Comparison of ENCODE assay signal across 10 cellular contexts in the genomic region with DNA sequence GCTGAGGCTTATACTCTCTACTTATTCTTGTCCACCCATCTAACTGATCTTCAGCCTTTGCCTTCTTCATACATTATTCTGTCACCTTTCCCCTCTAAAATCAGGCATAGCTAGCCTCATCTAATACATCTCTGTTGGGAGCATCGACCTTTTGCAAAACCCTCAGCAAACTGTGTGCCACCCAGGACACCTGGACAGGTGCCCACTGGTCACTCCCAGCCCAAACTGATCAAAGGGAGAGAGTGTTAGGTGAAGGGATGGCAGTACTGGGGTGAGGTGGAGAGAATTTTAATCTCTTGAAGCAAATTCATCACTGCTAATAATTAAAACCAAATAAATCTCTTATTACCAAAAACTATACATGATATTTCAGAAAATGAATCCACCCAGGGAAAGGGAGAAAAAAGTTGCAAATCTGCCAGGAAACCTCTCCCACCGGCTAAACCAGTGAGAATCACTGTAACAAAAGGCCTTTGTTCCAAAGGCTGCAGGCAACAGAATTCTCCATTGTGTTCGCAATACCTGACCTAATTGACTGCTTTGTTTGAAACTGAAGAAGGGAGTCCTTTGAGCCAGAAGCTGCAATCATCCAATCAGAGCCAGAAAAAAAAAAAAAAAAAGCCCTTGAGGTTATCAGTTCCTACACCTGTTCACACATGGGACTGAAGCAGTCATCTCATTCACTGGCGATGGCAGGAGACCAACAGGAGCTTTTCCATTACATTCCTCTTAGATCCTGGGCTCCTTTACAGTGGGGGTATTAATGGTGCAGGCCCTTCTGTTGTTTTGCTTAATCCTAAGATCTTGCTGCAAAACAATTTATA.
DNase-seq lines count a peak whose midpoint lies in the region; ATAC-seq, FAIRE-seq and TF ChIP-seq lines count a peak whose summit lies in the region.
"Had no signal": no experiment of that assay in that cellular context is flagged by ENCODE, and none has a peak within 500 bp of the region (broad histone marks: within the 10 kb centered on the region; RNA-seq: fewer than 3 reads in every experiment).

No MANE protein-coding gene starts in this region.

- H3K79me2 ChIP-seq in H9 (ENCODE audit: insufficient read depth, low read length) (peaks cover 2% of the 10 kb centered on the region), H1 (ENCODE audit: control insufficient read depth in 1 of 2, insufficient read depth in 2 of 2, low read length in 2 of 2) (peaks cover 0 to 40% of the 10 kb centered on the region in 2 experiments; a peak in 3 of 4 replicates), neural progenitor cell (ENCODE audit: low read depth) (peaks cover 33% of the 10 kb centered on the region)

- H3K27ac ChIP-seq in H9 (ENCODE audit: insufficient read length, low read depth, low read length): peak overlapping the region; percentile 82
- peak overlapping the region; percentile 80 for H3K27ac ChIP-seq in H1 (ENCODE audit: low read depth, low read length)
- H3K27ac ChIP-seq in neural progenitor cell: peak overlapping the region; percentile 96

- H3K79me1 ChIP-seq in H9 (ENCODE audit: insufficient read depth, low read depth, low read length, poor library complexity, severe bottlenecking) (no peaks in the 10 kb centered on the region), H1 (ENCODE audit: low read depth, low read length) (peaks cover 9% of the 10 kb centered on the region; the same call in 1 of the 2 replicates)

- H3K56ac ChIP-seq in H9 (ENCODE audit: insufficient read length, low read depth, low read length): no peak overlapping the region
- H3K56ac ChIP-seq in H1 (replicated peaks; ENCODE audit: insufficient read length, low read depth, low read length): peak overlapping the region; percentile 62

- no peak overlapping the region for H4K91ac ChIP-seq in H9 (ENCODE audit: insufficient read length, low read depth, low read length)
- H4K91ac ChIP-seq in H1 (replicated peaks; ENCODE audit: insufficient read length, low read length): peak overlapping the region; percentile 37

- no peak overlapping the region for H3K9ac ChIP-seq in H9 (ENCODE audit: extremely low read depth, insufficient read length, low read length)
- H3K9ac ChIP-seq in H1 (replicated peaks in 1 of 4; ENCODE audit: extremely low read depth in 1 of 4, low read depth in 3 of 4, low read length in 3 of 4): peak overlapping the region in 1 of 4 experiments; percentile 31; a peak in 2 of 7 replicates
- H3K9ac ChIP-seq in neural progenitor cell: no peak overlapping the region

- H3K9me3 ChIP-seq in H9 (ENCODE audit: control insufficient read depth, low read depth, low read length) (no peaks in the 10 kb centered on the region), H1 (ENCODE audit: insufficient read depth in 2 of 2, low read depth in 1 of 2, low read length in 1 of 2) (no peaks in the 10 kb centered on the region), neural progenitor cell (ENCODE audit: low read depth) (no peaks in the 10 kb centered on the region), BE2C (no peaks in the 10 kb centered on the region)

- peaks cover 0 to 16% (median 9%) of the 10 kb centered on the region in 4 experiments; a peak in 5 of 8 replicates for H3K36me3 ChIP-seq in H1 (ENCODE audit: control insufficient read depth in 2 of 4, insufficient read depth in 4 of 4, low read length in 3 of 4)
- peaks cover 4% of the 10 kb centered on the region for H3K36me3 ChIP-seq in neural progenitor cell
- peaks cover 29% of the 10 kb centered on the region for H3K36me3 ChIP-seq in BE2C

- H2BK120ac ChIP-seq in H9 (ENCODE audit: low read depth, low read length, poor library complexity, severe bottlenecking) (no peak overlapping the region), H1 (replicated peaks; ENCODE audit: low read depth, low read length) (peak overlapping the region; percentile 93)

- peak overlapping the region; percentile 98 to 99 (median 99) for H3K27ac Mint-ChIP-seq in H9
- H3K27ac Mint-ChIP-seq in neural progenitor cell: no peak overlapping the region

- H3T11ph ChIP-seq in H9 (ENCODE audit: low read length): peak overlapping the region; percentile 78

- H2AFZ ChIP-seq in H9 (ENCODE audit: low read length): no peak overlapping the region
- H2AFZ ChIP-seq in H1 (ENCODE audit: low read length): no peak overlapping the region
- H2AFZ ChIP-seq in neural progenitor cell (replicated peaks): no peak overlapping the region

- TF ChIP-seq RAD21 in H1 (IDR thresholded peaks at IDR 0.05 in 1 of 2, conservative IDR thresholded peaks at IDR 0.05 in 1 of 2; ENCODE audit: low read depth in 2 of 2, low read length in 2 of 2): no peak

- H3K27me3 Mint-ChIP-seq in H9 (ENCODE audit: low read depth): no peaks in the 10 kb centered on the region
- no peaks in the 10 kb centered on the region for H3K27me3 Mint-ChIP-seq in neural progenitor cell (ENCODE audit: insufficient read depth, low read depth)

- TF ChIP-seq POLR2A in H1 (IDR thresholded peaks at IDR 0.05; ENCODE audit: control extremely low read depth in 1 of 2, low read depth in 2 of 2, low read length in 2 of 2): peak in 1 of 2 experiments; percentile 49; a peak in 1 of 3 replicates

- H3K4me2 ChIP-seq in H9 (ENCODE audit: insufficient read depth, insufficient read length, low read length) (peak overlapping the region; percentile 11), H1 (ENCODE audit: insufficient read depth in 1 of 2, low read depth in 2 of 2, low read length in 2 of 2) (peak overlapping the region; percentile 55 to 62), neural progenitor cell (peak overlapping the region; percentile 74)

- H3K18ac ChIP-seq in H9 (ENCODE audit: insufficient read length, low read depth, low read length): peak overlapping the region; percentile 45
- peak overlapping the region; percentile 79 for H3K18ac ChIP-seq in H1 (ENCODE audit: extremely low read depth, low read length)

- no peak for ATAC-seq in GM19035 (IDR thresholded peaks at IDR 0.05; ENCODE audit: unreplicated experiment)

- H3F3A ChIP-seq in neural progenitor cell (ENCODE audit: low read depth): peaks cover 43% of the 10 kb centered on the region

- peak in 1 of 2 experiments; percentile 89; a peak in 1 of 3 replicates for TF ChIP-seq EP300 in H1 (IDR thresholded peaks at IDR 0.05; ENCODE audit: borderline replicate concordance in 1 of 2, low read depth in 2 of 2, low read length in 2 of 2)

- H2AK5ac ChIP-seq in H9 (ENCODE audit: insufficient read length, low read length): peak overlapping the region; percentile 67
- H2AK5ac ChIP-seq in H1 (ENCODE audit: low read depth, low read length): peak overlapping the region; percentile 30

- peak overlapping the region; percentile 58 for H2BK5ac ChIP-seq in H9 (ENCODE audit: insufficient read length, low read length)
- H2BK5ac ChIP-seq in H1 (ENCODE audit: low read depth, low read length): peak overlapping the region; percentile 97; the same call in 1 of the 2 replicates

- H2BK15ac ChIP-seq in H9 (ENCODE audit: low read depth, low read length) (no peak overlapping the region), H1 (ENCODE audit: low read length) (no peak overlapping the region)

- H3K14ac ChIP-seq in H9 (ENCODE audit: insufficient read depth, low read length) (no peak overlapping the region; the same call in 1 of the 2 replicates), H1 (ENCODE audit: insufficient read length) (no peak overlapping the region)

- peak; percentile 99 for FAIRE-seq in H1 (lab: Jason Lieb, UNC)
- FAIRE-seq: G401.6 had no signal

- peak overlapping the region in 2 of 4 experiments; percentile 20 to 46; a peak in 6 of 8 replicates for H3K4me3 ChIP-seq in H1 (ENCODE audit: extremely low read depth in 1 of 4, insufficient read depth in 2 of 4, low read depth in 3 of 4, low read length in 4 of 4)
- no peak overlapping the region for H3K4me3 ChIP-seq in neural progenitor cell
- no peak overlapping the region for H3K4me3 ChIP-seq in BE2C (ENCODE audit: low read depth, low read length)

- H3K36me3 Mint-ChIP-seq in H9 (ENCODE audit: insufficient read depth in 1 of 3, low read depth in 3 of 3) (peaks cover 13 to 18% (median 16%) of the 10 kb centered on the region in 3 experiments), neural progenitor cell (peaks cover 27% of the 10 kb centered on the region)

- H3K23me2 ChIP-seq in H9 (ENCODE audit: insufficient read length, low read depth, low read length, poor library complexity, severe bottlenecking) (peaks cover 3% of the 10 kb centered on the region), H1 (ENCODE audit: low read depth, low read length) (no peaks in the 10 kb centered on the region)

- H3K27me3 ChIP-seq in H9 (ENCODE audit: insufficient read depth, low read length) (no peaks in the 10 kb centered on the region), H1 (replicated peaks in 1 of 4; ENCODE audit: control insufficient read depth in 3 of 4, extremely low read depth in 1 of 4, insufficient read depth in 3 of 4, low read length in 3 of 4) (no peaks in the 10 kb centered on the region), neural progenitor cell (no peaks in the 10 kb centered on the region), BE2C (no peaks in the 10 kb centered on the region)

- CTCF ChIA-PET in H1 (lab: Charles Lee; ENCODE audit: partially characterized antibody): interaction anchor here (0.8 to 1.1 kb wide), 2 partner anchors 10 to 16 kb away, joined by 3 to 4 read pairs; no protein-coding TSS in a partner anchor

- H4K20me1 ChIP-seq in H9 (ENCODE audit: control insufficient read depth, insufficient read depth, insufficient read length) (no peaks in the 10 kb centered on the region), H1 (replicated peaks in 1 of 2; ENCODE audit: control insufficient read depth in 1 of 2, insufficient read depth in 2 of 2, low read length in 2 of 2) (peaks cover 2 to 5% of the 10 kb centered on the region in 2 experiments), neural progenitor cell (ENCODE audit: low read depth) (peaks cover 16% of the 10 kb centered on the region)

- H4K5ac ChIP-seq in H9 (ENCODE audit: insufficient read length, low read depth, low read length) (peak overlapping the region; percentile 55), H1 (ENCODE audit: insufficient read length, low read depth, low read length) (peak overlapping the region; percentile 84)

- H2BK20ac ChIP-seq in H9 (ENCODE audit: low read depth, low read length, poor library complexity, severe bottlenecking) (no peak overlapping the region), H1 (ENCODE audit: low read length) (peak overlapping the region; percentile 53)

- H2BK12ac ChIP-seq in H9 (ENCODE audit: insufficient read length, low read depth, low read length): peak overlapping the region; percentile 98
- H2BK12ac ChIP-seq in H1 (ENCODE audit: low read depth, low read length): peak overlapping the region; percentile 93

- H3K4me3 Mint-ChIP-seq in H9 (peak overlapping the region; percentile 37 to 56), neural progenitor cell (no peak overlapping the region)

- DNase-seq in H9 (peak; percentile 78), NCI-H2227 (lab: John Stamatoyannopoulos, UW; ENCODE audit: unreplicated experiment) (peak; percentile 68), H1 (ENCODE audit: low read depth in 1 of 2, low spot score in 2 of 2) (peak in 1 of 2 experiments; percentile 77), neural progenitor cell (ENCODE audit: low spot score) (peak; percentile 88), BE2C (no peak), NOMO-1 treated with dmso at 0.1 percent for 144 hours (lab: John Stamatoyannopoulos, UW; ENCODE audit: unreplicated experiment) (no peak)
- no peak for DNase-seq in NK-92 treated with Interleukin-12 subunit alpha and Interleukin-12 subunit beta, amount 100 ng/mL, for 24 hours (lab: John Stamatoyannopoulos, UW)
- DNase-seq: amniotic stem cell had no signal

- no peak overlapping the region for H4K8ac ChIP-seq in H9 (replicated peaks; ENCODE audit: insufficient read length, low read depth, low read length)
- no peak overlapping the region for H4K8ac ChIP-seq in H1 (ENCODE audit: extremely low read depth, insufficient read depth, low read length)

- H3K4ac ChIP-seq in H9 (ENCODE audit: low read depth, low read length) (no peak overlapping the region), H1 (replicated peaks; ENCODE audit: insufficient read length, low read depth, low read length) (peak overlapping the region; percentile 79)

- peaks cover 15% of the 10 kb centered on the region for H3K4me1 ChIP-seq in H9 (ENCODE audit: insufficient read depth, low read length)
- peaks cover 21 to 38% (median 30%) of the 10 kb centered on the region in 4 experiments for H3K4me1 ChIP-seq in H1 (replicated peaks in 1 of 4; ENCODE audit: control insufficient read depth in 3 of 4, insufficient read depth in 4 of 4, low read length in 3 of 4)
- peaks cover 41% of the 10 kb centered on the region for H3K4me1 ChIP-seq in neural progenitor cell
- no peaks in the 10 kb centered on the region for H3K4me1 ChIP-seq in BE2C

- POLR2A ChIA-PET in H1 (lab: Charles Lee; ENCODE audit: partially characterized antibody): interaction anchor here (0.7 to 1.6 kb wide), 9 partner anchors 10 to 263 kb away, joined by 3 to 8 read pairs (median 5); a partner anchor contains a TSS

- H3K4me1 Mint-ChIP-seq in H9 (peaks cover 61 to 72% of the 10 kb centered on the region in 2 experiments), neural progenitor cell (peaks cover 25% of the 10 kb centered on the region)

- no CpG with 5 or more reads among the region's 4 CpGs for WGBS in H9 (ENCODE audit: extremely low coverage, insufficient read length, low lambda C conversion rate)
- WGBS in H1 (ENCODE audit: extremely low coverage in 1 of 2, insufficient coverage in 1 of 2, insufficient read length in 1 of 2, insufficient replicate concordance in 2 of 2, low coverage in 1 of 2, low lambda C conversion rate in 2 of 2, missing lambda C conversion rate in 1 of 2), 2 experiments: 10% methylated on average over 4 of the region's 4 CpGs; no CpG with 5 or more reads in 1 of the 2 experiments

- TF ChIP-seq CTCF in H9 (conservative IDR thresholded peaks at IDR 0.05) (no peak), H1 (IDR thresholded peaks at IDR 0.05; ENCODE audit: control extremely low read depth in 1 of 3, insufficient read depth in 1 of 3, low read depth in 1 of 3, low read length in 3 of 3) (no peak), neural progenitor cell (IDR thresholded peaks at IDR 0.05) (no peak), BE2C (IDR thresholded peaks at IDR 0.05; ENCODE audit: low read depth, low read length) (no peak)

- H3K23ac ChIP-seq in H9 (ENCODE audit: insufficient read length, low read depth, low read length) (no peak overlapping the region), H1 (ENCODE audit: insufficient read length) (no peak overlapping the region)

- H3K9me3 Mint-ChIP-seq in H9 (no peaks in the 10 kb centered on the region), neural progenitor cell (no peaks in the 10 kb centered on the region)

Comparison
In these comparisons a context has a peak if more than half of its experiments do, and no peak if none do; other contexts are left out.
1. DNase-seq: peak in H9 (single experiment), NCI-H2227 (single experiment) and neural progenitor cell (single experiment); none in BE2C (single experiment), NK-92 treated with Interleukin-12 subunit alpha and Interleukin-12 subunit beta, amount 100 ng/mL, for 24 hours (single experiment) and NOMO-1 treated with dmso at 0.1 percent for 144 hours (single experiment).
2. H3K4me2 ChIP-seq: peak in every context shown above with its lines; median percentile 74 in neural progenitor cell; 58 in H1; 11 in H9.
3. Peak in every context shown above with its lines, with median percentiles within 50 percentile points of each other: H3K27ac ChIP-seq.